Comparison of ENCODE assay signal across 2 cellular contexts in the genomic region with DNA sequence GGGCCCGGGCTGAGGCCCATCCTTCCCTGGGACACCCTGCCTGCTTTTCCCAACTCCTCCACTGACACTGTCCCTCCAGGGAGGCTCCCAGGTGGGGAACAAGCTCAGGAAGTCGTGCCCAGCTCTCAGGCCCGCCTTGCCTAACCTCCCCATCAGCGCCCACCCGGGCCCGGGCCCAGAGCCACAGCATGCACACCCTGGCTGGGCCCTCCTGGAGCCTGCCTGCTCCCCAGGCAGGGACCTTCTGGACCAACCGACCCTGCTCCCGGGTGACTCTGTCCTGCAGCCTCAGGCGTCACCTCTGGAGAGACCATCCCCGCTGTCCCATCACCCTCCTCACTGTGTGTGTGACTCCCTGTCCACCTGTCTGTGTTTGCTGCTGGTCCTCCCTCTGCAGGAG.
TF ChIP-seq lines count a peak whose summit lies in the region.

No MANE protein-coding gene starts in this region.

TF ChIP-seq in SK-N-SH, 30 proteins besides CTCF, POLR2A, EP300 and RAD21 (continued from another document):
- TF ChIP-seq, protein P1, sequence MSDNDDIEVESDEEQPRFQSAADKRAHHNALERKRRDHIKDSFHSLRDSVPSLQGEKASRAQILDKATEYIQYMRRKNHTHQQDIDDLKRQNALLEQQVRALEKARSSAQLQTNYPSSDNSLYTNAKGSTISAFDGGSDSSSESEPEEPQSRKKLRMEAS (IDR thresholded peaks at IDR 0.05; ENCODE audit: low read depth), result no peak
- TF ChIP-seq SIN3A (IDR thresholded peaks at IDR 0.05; ENCODE audit: borderline replicate concordance, low read depth, low read length), result no peak
- TF ChIP-seq, protein P2, sequence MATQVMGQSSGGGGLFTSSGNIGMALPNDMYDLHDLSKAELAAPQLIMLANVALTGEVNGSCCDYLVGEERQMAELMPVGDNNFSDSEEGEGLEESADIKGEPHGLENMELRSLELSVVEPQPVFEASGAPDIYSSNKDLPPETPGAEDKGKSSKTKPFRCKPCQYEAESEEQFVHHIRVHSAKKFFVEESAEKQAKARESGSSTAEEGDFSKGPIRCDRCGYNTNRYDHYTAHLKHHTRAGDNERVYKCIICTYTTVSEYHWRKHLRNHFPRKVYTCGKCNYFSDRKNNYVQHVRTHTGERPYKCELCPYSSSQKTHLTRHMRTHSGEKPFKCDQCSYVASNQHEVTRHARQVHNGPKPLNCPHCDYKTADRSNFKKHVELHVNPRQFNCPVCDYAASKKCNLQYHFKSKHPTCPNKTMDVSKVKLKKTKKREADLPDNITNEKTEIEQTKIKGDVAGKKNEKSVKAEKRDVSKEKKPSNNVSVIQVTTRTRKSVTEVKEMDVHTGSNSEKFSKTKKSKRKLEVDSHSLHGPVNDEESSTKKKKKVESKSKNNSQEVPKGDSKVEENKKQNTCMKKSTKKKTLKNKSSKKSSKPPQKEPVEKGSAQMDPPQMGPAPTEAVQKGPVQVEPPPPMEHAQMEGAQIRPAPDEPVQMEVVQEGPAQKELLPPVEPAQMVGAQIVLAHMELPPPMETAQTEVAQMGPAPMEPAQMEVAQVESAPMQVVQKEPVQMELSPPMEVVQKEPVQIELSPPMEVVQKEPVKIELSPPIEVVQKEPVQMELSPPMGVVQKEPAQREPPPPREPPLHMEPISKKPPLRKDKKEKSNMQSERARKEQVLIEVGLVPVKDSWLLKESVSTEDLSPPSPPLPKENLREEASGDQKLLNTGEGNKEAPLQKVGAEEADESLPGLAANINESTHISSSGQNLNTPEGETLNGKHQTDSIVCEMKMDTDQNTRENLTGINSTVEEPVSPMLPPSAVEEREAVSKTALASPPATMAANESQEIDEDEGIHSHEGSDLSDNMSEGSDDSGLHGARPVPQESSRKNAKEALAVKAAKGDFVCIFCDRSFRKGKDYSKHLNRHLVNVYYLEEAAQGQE (IDR thresholded peaks at IDR 0.05; ENCODE audit: low read depth, low read length), result no peak
- TF ChIP-seq NRF1 (IDR thresholded peaks at IDR 0.05; ENCODE audit: low read depth, low read length), result no peak
- TF ChIP-seq GATA2 (CRISPR knock-in tag; IDR thresholded peaks at IDR 0.05), result no peak
- no peak for TF ChIP-seq YY1 (IDR thresholded peaks at IDR 0.05; ENCODE audit: low read depth)
TF ChIP-seq in SK-N-SH: peak in this region for 0.

TF ChIP-seq in SK-N-SH treated with all-trans-retinoic acid at 6 μM for 48 hours, 23 proteins besides CTCF, POLR2A, EP300 and RAD21 (continued from another document):
- TF ChIP-seq, protein P3, sequence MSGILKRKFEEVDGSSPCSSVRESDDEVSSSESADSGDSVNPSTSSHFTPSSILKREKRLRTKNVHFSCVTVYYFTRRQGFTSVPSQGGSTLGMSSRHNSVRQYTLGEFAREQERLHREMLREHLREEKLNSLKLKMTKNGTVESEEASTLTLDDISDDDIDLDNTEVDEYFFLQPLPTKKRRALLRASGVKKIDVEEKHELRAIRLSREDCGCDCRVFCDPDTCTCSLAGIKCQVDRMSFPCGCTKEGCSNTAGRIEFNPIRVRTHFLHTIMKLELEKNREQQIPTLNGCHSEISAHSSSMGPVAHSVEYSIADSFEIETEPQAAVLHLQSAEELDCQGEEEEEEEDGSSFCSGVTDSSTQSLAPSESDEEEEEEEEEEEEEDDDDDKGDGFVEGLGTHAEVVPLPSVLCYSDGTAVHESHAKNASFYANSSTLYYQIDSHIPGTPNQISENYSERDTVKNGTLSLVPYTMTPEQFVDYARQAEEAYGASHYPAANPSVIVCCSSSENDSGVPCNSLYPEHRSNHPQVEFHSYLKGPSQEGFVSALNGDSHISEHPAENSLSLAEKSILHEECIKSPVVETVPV (CRISPR knock-in tag; IDR thresholded peaks at IDR 0.05), result no peak
- TF ChIP-seq ESRRG (CRISPR knock-in tag; IDR thresholded peaks at IDR 0.05), result no peak
- TF ChIP-seq TOX (CRISPR knock-in tag; IDR thresholded peaks at IDR 0.05; ENCODE audit: borderline replicate concordance), result no peak
- TF ChIP-seq ZFP3 (CRISPR knock-in tag; IDR thresholded peaks at IDR 0.05), result no peak
- TF ChIP-seq TCF4 (CRISPR knock-in tag; IDR thresholded peaks at IDR 0.05; ENCODE audit: borderline replicate concordance), result no peak
- TF ChIP-seq, protein P4, sequence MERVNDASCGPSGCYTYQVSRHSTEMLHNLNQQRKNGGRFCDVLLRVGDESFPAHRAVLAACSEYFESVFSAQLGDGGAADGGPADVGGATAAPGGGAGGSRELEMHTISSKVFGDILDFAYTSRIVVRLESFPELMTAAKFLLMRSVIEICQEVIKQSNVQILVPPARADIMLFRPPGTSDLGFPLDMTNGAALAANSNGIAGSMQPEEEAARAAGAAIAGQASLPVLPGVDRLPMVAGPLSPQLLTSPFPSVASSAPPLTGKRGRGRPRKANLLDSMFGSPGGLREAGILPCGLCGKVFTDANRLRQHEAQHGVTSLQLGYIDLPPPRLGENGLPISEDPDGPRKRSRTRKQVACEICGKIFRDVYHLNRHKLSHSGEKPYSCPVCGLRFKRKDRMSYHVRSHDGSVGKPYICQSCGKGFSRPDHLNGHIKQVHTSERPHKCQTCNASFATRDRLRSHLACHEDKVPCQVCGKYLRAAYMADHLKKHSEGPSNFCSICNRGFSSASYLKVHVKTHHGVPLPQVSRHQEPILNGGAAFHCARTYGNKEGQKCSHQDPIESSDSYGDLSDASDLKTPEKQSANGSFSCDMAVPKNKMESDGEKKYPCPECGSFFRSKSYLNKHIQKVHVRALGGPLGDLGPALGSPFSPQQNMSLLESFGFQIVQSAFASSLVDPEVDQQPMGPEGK (CRISPR knock-in tag; IDR thresholded peaks at IDR 0.05; ENCODE audit: borderline replicate concordance), result no peak
- TF ChIP-seq ZNF565 (CRISPR knock-in tag; conservative IDR thresholded peaks at IDR 0.05; ENCODE audit: low read depth), result no peak
